1 cellular context compared by ENCODE assay signal in the genomic region with DNA sequence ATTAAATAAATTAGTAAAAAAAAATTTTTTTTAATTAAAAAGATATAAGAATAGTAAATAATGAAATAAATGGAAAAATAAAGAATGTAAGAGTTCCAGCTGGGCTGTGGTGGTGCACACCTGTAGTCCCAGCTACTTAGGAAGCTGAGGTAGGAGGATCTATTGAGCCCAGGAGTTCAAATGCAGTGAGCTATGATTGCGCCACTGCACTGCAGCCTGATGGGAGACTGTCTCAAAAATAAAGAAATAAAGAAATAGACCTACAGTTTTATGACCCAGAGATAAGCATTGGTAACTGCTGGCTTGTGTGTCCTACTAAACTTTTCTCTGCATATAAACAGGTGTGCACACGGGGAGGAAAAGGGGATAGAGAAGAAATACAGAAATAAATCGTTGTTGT.
TF ChIP-seq lines count a peak whose summit lies in the region.

No MANE protein-coding gene starts in this region.

TF ChIP-seq in endothelial cell of umbilical vein, 7 proteins besides CTCF, POLR2A, EP300 and RAD21 (continued from another document):
- TF ChIP-seq MAX (IDR thresholded peaks at IDR 0.05; ENCODE audit: insufficient read depth, insufficient read length), result no peak
- no peak for TF ChIP-seq GATA2 (IDR thresholded peaks at IDR 0.05; ENCODE audit: insufficient read depth, insufficient read length, low read depth, low read length)
- no peak for TF ChIP-seq EZH2 (IDR thresholded peaks at IDR 0.05; ENCODE audit: borderline replicate concordance, low read depth, low read length, severe bottlenecking)
TF ChIP-seq in endothelial cell of umbilical vein: peak in this region for 0.
